In the genomic region with DNA sequence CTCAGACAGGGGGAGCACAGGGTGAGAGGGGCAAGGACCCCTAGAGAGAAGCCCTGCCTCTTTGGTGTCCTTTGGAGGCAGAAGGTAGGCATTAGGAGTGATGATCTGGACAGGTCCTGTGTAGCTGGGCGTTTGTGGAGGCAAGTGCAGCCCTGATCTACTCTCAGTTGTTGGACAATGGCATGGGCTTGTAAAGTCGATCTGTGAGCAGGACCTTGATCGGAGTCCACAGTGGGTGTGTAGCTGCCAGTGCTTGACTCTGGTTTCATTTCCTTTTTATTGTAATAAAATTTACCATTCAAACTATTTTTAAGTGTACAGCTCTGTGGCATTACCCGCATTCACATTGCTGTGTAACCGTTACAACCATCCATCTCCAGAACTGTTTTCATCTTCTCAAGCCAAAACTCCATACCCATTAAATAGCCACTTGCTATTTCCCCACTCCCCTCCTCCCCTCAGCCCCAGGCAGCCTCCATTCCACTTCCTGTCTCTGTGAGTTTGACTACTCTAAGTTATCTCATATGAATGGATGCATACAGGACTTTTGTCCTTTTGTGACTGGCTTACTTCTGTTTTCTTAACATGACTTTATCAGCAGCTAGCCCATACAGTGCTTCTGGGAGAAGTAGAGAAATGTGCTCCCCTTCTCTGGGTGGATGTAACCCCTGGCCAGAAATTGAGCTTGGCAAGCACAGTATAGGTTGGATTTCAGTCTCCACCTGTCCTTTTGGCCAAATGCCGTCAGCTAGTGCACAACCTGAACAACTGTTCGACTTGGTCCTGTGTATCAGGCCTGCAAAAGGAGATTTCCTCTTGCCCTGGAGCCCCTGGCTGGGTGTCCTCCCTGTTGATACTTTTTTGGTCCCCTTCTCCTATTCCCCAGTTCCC, we compare ENCODE assay signal across 9 cellular contexts.
DNase-seq lines count a peak whose midpoint lies in the region; ATAC-seq, FAIRE-seq and TF ChIP-seq lines count a peak whose summit lies in the region.
"Had no signal": no experiment of that assay in that cellular context is flagged by ENCODE, and none has a peak within 500 bp of the region (broad histone marks: within the 10 kb centered on the region; RNA-seq: fewer than 3 reads in every experiment).

No MANE protein-coding gene starts in this region.

- DNase-seq in GM19239 (ENCODE audit: insufficient read length, low spot score) (no peak), WTC11 (ENCODE audit: low spot score) (no peak), small intestine (peak; percentile 87), kidney (no peak), DMS79 treated with DMSO at 0.1 percent for 48 hours (lab: John Stamatoyannopoulos, UW) (no peak), EL (no peak)
- no peak for DNase-seq in activated CD4-positive, CD25-positive, alpha-beta regulatory T cell (lab: John Stamatoyannopoulos, UW)
- DNase-seq: NK-92 treated with Interleukin-12 subunit alpha and Interleukin-12 subunit beta, amount 100 ng/mL, for 24 hours had no signal

- H3K9me3 ChIP-seq in small intestine (ENCODE audit: control insufficient read depth, low read depth) (no peaks in the 10 kb centered on the region), kidney (ENCODE audit: control insufficient read depth in 1 of 2, low read length in 2 of 2) (no peaks in the 10 kb centered on the region)

- H3K9ac ChIP-seq in kidney (ENCODE audit: low read length in 2 of 2) = no peak overlapping the region

- H3K4me3 ChIP-seq in small intestine (ENCODE audit: low read depth in 1 of 2, low read length in 2 of 2) = no peak overlapping the region
- H3K4me3 ChIP-seq in kidney (ENCODE audit: low read length in 2 of 2) = no peak overlapping the region

- H3K9me3 Mint-ChIP-seq in WTC11 = no peaks in the 10 kb centered on the region

- CTCF ChIA-PET in WTC11 (lab: Charles Lee) = interaction anchor here (0.8 kb wide), 1 partner anchor 692 kb away, joined by 3 read pairs; no protein-coding TSS in a partner anchor

- no peaks in the 10 kb centered on the region for H3K27me3 ChIP-seq in small intestine (ENCODE audit: control insufficient read depth in 2 of 2, insufficient read depth in 2 of 2, low read length in 2 of 2)

- intact Hi-C loops in kidney (cut with DNase I) = no loop called here

- no peaks in the 10 kb centered on the region for H3K36me3 Mint-ChIP-seq in WTC11

- no peak overlapping the region for H3K27ac Mint-ChIP-seq in WTC11

- POLR2A ChIA-PET in WTC11 (lab: Charles Lee) = no interaction called here

- H3K4me1 Mint-ChIP-seq in WTC11 = peaks cover 36% of the 10 kb centered on the region

- H3K36me3 ChIP-seq in small intestine (ENCODE audit: control insufficient read depth in 2 of 2, insufficient read depth in 2 of 2, low read length in 2 of 2) (no peaks in the 10 kb centered on the region), kidney (ENCODE audit: control insufficient read depth in 1 of 2, insufficient read depth in 2 of 2, low read length in 2 of 2) (no peaks in the 10 kb centered on the region)

- peak overlapping the region; percentile 43 to 78 for H3K27ac ChIP-seq in small intestine (ENCODE audit: low read depth in 1 of 2, low read length in 1 of 2)
- peak overlapping the region in 1 of 2 donors; percentile 8 for H3K27ac ChIP-seq in kidney (ENCODE audit: low read depth in 2 of 2, low read length in 2 of 2)

- peak; percentile 36 for ATAC-seq in HG03135 (IDR thresholded peaks at IDR 0.05; ENCODE audit: unreplicated experiment)
- peak; percentile 24 for ATAC-seq in WTC11

- WGBS in small intestine, 3 donors = 16 to 58% (median 43%) methylated on average over 7 of the region's 7 CpGs

- no peak overlapping the region for H3K4me3 Mint-ChIP-seq in WTC11

- TF ChIP-seq CTCF in WTC11 (IDR thresholded peaks at IDR 0.05) (no peak), kidney (IDR thresholded peaks at IDR 0.05; ENCODE audit: borderline replicate concordance, extremely low read depth, insufficient read depth) (no peak)

- H3K4me1 ChIP-seq in small intestine (ENCODE audit: control insufficient read depth in 2 of 2, insufficient read depth in 1 of 2, low read depth in 1 of 2, low read length in 1 of 2) (peaks cover 2 to 14% of the 10 kb centered on the region in 2 donors), kidney (ENCODE audit: control insufficient read depth in 1 of 2, insufficient read depth in 1 of 2, low read depth in 1 of 2, low read length in 2 of 2) (peaks cover 6 to 9% of the 10 kb centered on the region in 2 donors)

- peaks cover 15% of the 10 kb centered on the region for H3K27me3 Mint-ChIP-seq in WTC11 (ENCODE audit: low read depth)

- peak; percentile 97 for FAIRE-seq in GM19239 (lab: Jason Lieb, UNC)
- no peak for FAIRE-seq in small intestine (lab: Jason Lieb, UNC)
- FAIRE-seq in kidney (lab: Jason Lieb, UNC) = no peak

TF ChIP-seq in WTC11, 78 proteins besides CTCF, POLR2A, EP300 and RAD21:
- TF ChIP-seq GTF2I (CRISPR knock-in tag; conservative IDR thresholded peaks at IDR 0.05) = no peak
- TF ChIP-seq, protein P1, sequence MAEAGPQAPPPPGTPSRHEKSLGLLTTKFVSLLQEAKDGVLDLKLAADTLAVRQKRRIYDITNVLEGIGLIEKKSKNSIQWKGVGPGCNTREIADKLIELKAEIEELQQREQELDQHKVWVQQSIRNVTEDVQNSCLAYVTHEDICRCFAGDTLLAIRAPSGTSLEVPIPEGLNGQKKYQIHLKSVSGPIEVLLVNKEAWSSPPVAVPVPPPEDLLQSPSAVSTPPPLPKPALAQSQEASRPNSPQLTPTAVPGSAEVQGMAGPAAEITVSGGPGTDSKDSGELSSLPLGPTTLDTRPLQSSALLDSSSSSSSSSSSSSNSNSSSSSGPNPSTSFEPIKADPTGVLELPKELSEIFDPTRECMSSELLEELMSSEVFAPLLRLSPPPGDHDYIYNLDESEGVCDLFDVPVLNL (CRISPR knock-in tag; IDR thresholded peaks at IDR 0.05; ENCODE audit: borderline replicate concordance, low read depth) = no peak
- TF ChIP-seq SMAD3 (CRISPR knock-in tag; IDR thresholded peaks at IDR 0.05; ENCODE audit: borderline replicate concordance) = no peak
- TF ChIP-seq, protein P2, sequence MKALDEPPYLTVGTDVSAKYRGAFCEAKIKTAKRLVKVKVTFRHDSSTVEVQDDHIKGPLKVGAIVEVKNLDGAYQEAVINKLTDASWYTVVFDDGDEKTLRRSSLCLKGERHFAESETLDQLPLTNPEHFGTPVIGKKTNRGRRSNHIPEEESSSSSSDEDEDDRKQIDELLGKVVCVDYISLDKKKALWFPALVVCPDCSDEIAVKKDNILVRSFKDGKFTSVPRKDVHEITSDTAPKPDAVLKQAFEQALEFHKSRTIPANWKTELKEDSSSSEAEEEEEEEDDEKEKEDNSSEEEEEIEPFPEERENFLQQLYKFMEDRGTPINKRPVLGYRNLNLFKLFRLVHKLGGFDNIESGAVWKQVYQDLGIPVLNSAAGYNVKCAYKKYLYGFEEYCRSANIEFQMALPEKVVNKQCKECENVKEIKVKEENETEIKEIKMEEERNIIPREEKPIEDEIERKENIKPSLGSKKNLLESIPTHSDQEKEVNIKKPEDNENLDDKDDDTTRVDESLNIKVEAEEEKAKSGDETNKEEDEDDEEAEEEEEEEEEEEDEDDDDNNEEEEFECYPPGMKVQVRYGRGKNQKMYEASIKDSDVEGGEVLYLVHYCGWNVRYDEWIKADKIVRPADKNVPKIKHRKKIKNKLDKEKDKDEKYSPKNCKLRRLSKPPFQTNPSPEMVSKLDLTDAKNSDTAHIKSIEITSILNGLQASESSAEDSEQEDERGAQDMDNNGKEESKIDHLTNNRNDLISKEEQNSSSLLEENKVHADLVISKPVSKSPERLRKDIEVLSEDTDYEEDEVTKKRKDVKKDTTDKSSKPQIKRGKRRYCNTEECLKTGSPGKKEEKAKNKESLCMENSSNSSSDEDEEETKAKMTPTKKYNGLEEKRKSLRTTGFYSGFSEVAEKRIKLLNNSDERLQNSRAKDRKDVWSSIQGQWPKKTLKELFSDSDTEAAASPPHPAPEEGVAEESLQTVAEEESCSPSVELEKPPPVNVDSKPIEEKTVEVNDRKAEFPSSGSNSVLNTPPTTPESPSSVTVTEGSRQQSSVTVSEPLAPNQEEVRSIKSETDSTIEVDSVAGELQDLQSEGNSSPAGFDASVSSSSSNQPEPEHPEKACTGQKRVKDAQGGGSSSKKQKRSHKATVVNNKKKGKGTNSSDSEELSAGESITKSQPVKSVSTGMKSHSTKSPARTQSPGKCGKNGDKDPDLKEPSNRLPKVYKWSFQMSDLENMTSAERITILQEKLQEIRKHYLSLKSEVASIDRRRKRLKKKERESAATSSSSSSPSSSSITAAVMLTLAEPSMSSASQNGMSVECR (CRISPR knock-in tag; IDR thresholded peaks at IDR 0.05; ENCODE audit: borderline replicate concordance) = no peak
- TF ChIP-seq CREM (CRISPR knock-in tag; IDR thresholded peaks at IDR 0.05) = no peak
- peak; percentile 85 for TF ChIP-seq ZNF121 (CRISPR knock-in tag; IDR thresholded peaks at IDR 0.05)
- no peak for TF ChIP-seq ZNF416 (CRISPR knock-in tag; IDR thresholded peaks at IDR 0.05)
- TF ChIP-seq, protein P3, sequence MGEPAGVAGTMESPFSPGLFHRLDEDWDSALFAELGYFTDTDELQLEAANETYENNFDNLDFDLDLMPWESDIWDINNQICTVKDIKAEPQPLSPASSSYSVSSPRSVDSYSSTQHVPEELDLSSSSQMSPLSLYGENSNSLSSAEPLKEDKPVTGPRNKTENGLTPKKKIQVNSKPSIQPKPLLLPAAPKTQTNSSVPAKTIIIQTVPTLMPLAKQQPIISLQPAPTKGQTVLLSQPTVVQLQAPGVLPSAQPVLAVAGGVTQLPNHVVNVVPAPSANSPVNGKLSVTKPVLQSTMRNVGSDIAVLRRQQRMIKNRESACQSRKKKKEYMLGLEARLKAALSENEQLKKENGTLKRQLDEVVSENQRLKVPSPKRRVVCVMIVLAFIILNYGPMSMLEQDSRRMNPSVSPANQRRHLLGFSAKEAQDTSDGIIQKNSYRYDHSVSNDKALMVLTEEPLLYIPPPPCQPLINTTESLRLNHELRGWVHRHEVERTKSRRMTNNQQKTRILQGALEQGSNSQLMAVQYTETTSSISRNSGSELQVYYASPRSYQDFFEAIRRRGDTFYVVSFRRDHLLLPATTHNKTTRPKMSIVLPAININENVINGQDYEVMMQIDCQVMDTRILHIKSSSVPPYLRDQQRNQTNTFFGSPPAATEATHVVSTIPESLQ (CRISPR knock-in tag; IDR thresholded peaks at IDR 0.05) = no peak
- TF ChIP-seq, protein P4, sequence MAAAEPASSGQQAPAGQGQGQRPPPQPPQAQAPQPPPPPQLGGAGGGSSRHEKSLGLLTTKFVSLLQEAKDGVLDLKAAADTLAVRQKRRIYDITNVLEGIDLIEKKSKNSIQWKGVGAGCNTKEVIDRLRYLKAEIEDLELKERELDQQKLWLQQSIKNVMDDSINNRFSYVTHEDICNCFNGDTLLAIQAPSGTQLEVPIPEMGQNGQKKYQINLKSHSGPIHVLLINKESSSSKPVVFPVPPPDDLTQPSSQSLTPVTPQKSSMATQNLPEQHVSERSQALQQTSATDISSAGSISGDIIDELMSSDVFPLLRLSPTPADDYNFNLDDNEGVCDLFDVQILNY (CRISPR knock-in tag; IDR thresholded peaks at IDR 0.05) = no peak
